In the genomic region with DNA sequence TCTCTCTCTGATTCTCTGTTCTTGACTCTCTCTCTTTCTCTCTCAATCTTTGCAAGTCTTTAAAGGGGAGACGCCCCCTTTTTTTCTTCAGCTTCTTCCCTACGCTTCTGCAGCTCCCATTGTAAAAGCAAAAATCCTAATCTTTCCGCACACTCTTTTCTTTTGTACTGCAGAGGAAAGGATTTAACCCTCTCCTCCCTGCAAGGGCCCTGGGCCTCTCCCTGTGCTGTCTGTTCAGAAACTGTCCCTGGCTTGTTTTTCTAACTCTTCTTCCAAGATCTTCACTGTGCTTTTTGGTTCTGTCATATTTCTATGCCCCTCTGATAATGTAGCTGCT, we compare ENCODE assay signal across 16 cellular contexts. TPM values are rescaled to one million over a fixed set of nuclear protein-coding genes. Genes with fewer than 3 reads are reported as not detected.
DNase-seq lines count a peak whose midpoint lies in the region; ATAC-seq lines count a peak whose summit lies in the region.
"Had no signal": no experiment of that assay in that cellular context is flagged by ENCODE, and none has a peak within 500 bp of the region (broad histone marks: within the 10 kb centered on the region; RNA-seq: fewer than 3 reads in every experiment).

No MANE protein-coding gene starts in this region.

- H3K9me3 ChIP-seq in mesodermal cell (ENCODE audit: control insufficient read depth, low read length): no peaks in the 10 kb centered on the region

- H3K4me3 ChIP-seq in mesodermal cell (ENCODE audit: extremely low read depth, insufficient read depth, low read length, poor library complexity, severe bottlenecking): peak overlapping the region; percentile 58

- H3K4me3 Mint-ChIP-seq in T-helper 1 cell treated with Interleukin-12 subunit alpha and Interleukin-12 subunit beta and Interleukin-4 antibody, amounts not matched to agents 30 μg/mL and 1 μg/mL, for 36 hours: peak overlapping the region; percentile 19
- peak overlapping the region; percentile 1 to 11 for H3K4me3 Mint-ChIP-seq in stimulated activated naive B cell treated with anti-CD40 and anti-IgM and Interleukin-4, amounts not matched to agents 10 μg/mL and 1 μg/mL and 100 μg/mL, for 72 hours

- H3K36me3 ChIP-seq in mesodermal cell (ENCODE audit: control insufficient read depth, insufficient read depth, low read length): no peaks in the 10 kb centered on the region

- H3K4me1 ChIP-seq in mesodermal cell (ENCODE audit: control insufficient read depth, insufficient read depth, low read length, poor library complexity, severe bottlenecking): peaks cover 8% of the 10 kb centered on the region

- H3K4me1 Mint-ChIP-seq in T-helper 1 cell treated with Interleukin-12 subunit alpha and Interleukin-12 subunit beta and Interleukin-4 antibody, amounts not matched to agents 30 μg/mL and 1 μg/mL, for 36 hours (ENCODE audit: low read depth): peaks cover 3% of the 10 kb centered on the region
- H3K4me1 Mint-ChIP-seq in stimulated activated naive B cell treated with anti-CD40 and anti-IgM and Interleukin-4, amounts not matched to agents 10 μg/mL and 1 μg/mL and 100 μg/mL, for 72 hours: peaks cover 10 to 15% of the 10 kb centered on the region in 2 donors

- peak in 1 of 2 donors; percentile 10 for ATAC-seq in stimulated activated naive B cell treated with anti-CD40 and anti-IgM and Interleukin-4, amounts not matched to agents 10 μg/mL and 1 μg/mL and 100 μg/mL, for 72 hours (replicated peaks)
- no peak for ATAC-seq in HG02981 (IDR thresholded peaks at IDR 0.05; ENCODE audit: unreplicated experiment)
- ATAC-seq: left ventricle myocardium superior had no signal

- WGBS in mesodermal cell (ENCODE audit: insufficient coverage in 2 of 2), 2 experiments: 3% methylated on average over 3 of the region's 3 CpGs

- peaks cover 2% of the 10 kb centered on the region for H3K36me3 Mint-ChIP-seq in T-helper 1 cell treated with Interleukin-12 subunit alpha and Interleukin-12 subunit beta and Interleukin-4 antibody, amounts not matched to agents 30 μg/mL and 1 μg/mL, for 36 hours (ENCODE audit: low read depth)
- H3K36me3 Mint-ChIP-seq in stimulated activated naive B cell treated with anti-CD40 and anti-IgM and Interleukin-4, amounts not matched to agents 10 μg/mL and 1 μg/mL and 100 μg/mL, for 72 hours: no peaks in the 10 kb centered on the region

- H3K27me3 Mint-ChIP-seq in T-helper 1 cell treated with Interleukin-12 subunit alpha and Interleukin-12 subunit beta and Interleukin-4 antibody, amounts not matched to agents 30 μg/mL and 1 μg/mL, for 36 hours (ENCODE audit: low read depth): peaks cover 65% of the 10 kb centered on the region
- H3K27me3 Mint-ChIP-seq in stimulated activated naive B cell treated with anti-CD40 and anti-IgM and Interleukin-4, amounts not matched to agents 10 μg/mL and 1 μg/mL and 100 μg/mL, for 72 hours: peaks cover 60 to 61% of the 10 kb centered on the region in 2 donors

- no peaks in the 10 kb centered on the region for H3K9me3 Mint-ChIP-seq in T-helper 1 cell treated with Interleukin-12 subunit alpha and Interleukin-12 subunit beta and Interleukin-4 antibody, amounts not matched to agents 30 μg/mL and 1 μg/mL, for 36 hours
- no peaks in the 10 kb centered on the region for H3K9me3 Mint-ChIP-seq in stimulated activated naive B cell treated with anti-CD40 and anti-IgM and Interleukin-4, amounts not matched to agents 10 μg/mL and 1 μg/mL and 100 μg/mL, for 72 hours

- no peak for DNase-seq in T-helper 1 cell
- no peak for DNase-seq in stimulated activated naive B cell treated with anti-CD40 and anti-IgM and Interleukin-4, amounts not matched to agents 10 μg/mL and 1 μg/mL and 100 μg/mL, for 72 hours
- DNase-seq in mucosa of gallbladder (ENCODE audit: low spot score): no peak
- no peak for DNase-seq in GOT3 (lab: John Stamatoyannopoulos, UW)
- DNase-seq: activated CD4-positive, CD25-positive, alpha-beta regulatory T cell; activated naive CD4-positive, alpha-beta T cell; KG1; left ventricle myocardium superior; NCI-H2227 treated with DMSO at 0.1 percent for 48 hours; stimulated activated naive CD4-positive, alpha-beta T cell had no signal

- H3K27ac ChIP-seq in cingulate gyrus (ENCODE audit: low read depth, low read length): peak overlapping the region; percentile 69
- peak overlapping the region; percentile 36 for H3K27ac ChIP-seq in mesodermal cell (ENCODE audit: low read depth, low read length, severe bottlenecking)
- H3K27ac ChIP-seq: epithelial cell of prostate had no signal

- H3K27ac Mint-ChIP-seq in T-helper 1 cell treated with Interleukin-12 subunit alpha and Interleukin-12 subunit beta and Interleukin-4 antibody, amounts not matched to agents 30 μg/mL and 1 μg/mL, for 36 hours: no peak overlapping the region
- no peak overlapping the region for H3K27ac Mint-ChIP-seq in stimulated activated naive B cell treated with anti-CD40 and anti-IgM and Interleukin-4, amounts not matched to agents 10 μg/mL and 1 μg/mL and 100 μg/mL, for 72 hours

RNA-seq across cellular contexts. Expression of a gene that starts 10.9 kb away (rescaled TPM):
- 57.8 TPM for polyA plus RNA-seq in mesodermal cell (2013, experiment 1 of 2)
- 52.8 TPM for polyA plus RNA-seq in mesodermal cell (2013, experiment 2 of 2)
- total RNA-seq in mucosa of gallbladder: 8.3 TPM

RNA-seq across cellular contexts. Expression of a gene that starts 25.9 kb away (rescaled TPM):
- 57.8 TPM for polyA plus RNA-seq in mesodermal cell (2013, experiment 1 of 2)
- polyA plus RNA-seq in mesodermal cell (2013, experiment 2 of 2): 54.6 TPM
- 37.5 TPM for total RNA-seq in mucosa of gallbladder

RNA-seq across cellular contexts. Expression of a gene that starts 42.8 kb away (rescaled TPM):
- not detected for polyA plus RNA-seq in mesodermal cell (2013, experiment 1 of 2)
- polyA plus RNA-seq in mesodermal cell (2013, experiment 2 of 2): not detected
- not detected for total RNA-seq in mucosa of gallbladder
- total RNA-seq: A172, left ventricle myocardium superior had no signal
